In genomic region chr13:110819203-110820014, GRCh38 we compare ENCODE assay signal across 8 cellular contexts.
DNase-seq lines count a peak whose midpoint lies in the region; ATAC-seq, FAIRE-seq and TF ChIP-seq lines count a peak whose summit lies in the region.

No MANE protein-coding gene starts in this region.

- H3K27me3 ChIP-seq in mammary epithelial cell (ENCODE audit: insufficient read depth, low read length) (no peaks in the 10 kb centered on the region), keratinocyte (ENCODE audit: control insufficient read depth, extremely low read depth, insufficient read depth, low read length) (no peaks in the 10 kb centered on the region)

- 39% methylated on average over 16 of the region's 17 CpGs for WGBS in mammary epithelial cell (ENCODE audit: low coverage, missing lambda C conversion rate)

- CTCF ChIA-PET in activated B cell treated with CpG ODN at 0.5 μM for 24 hours (lab: Charles Lee) (interaction anchor here (0.6 to 4.4 kb wide), 11 partner anchors 102 to 364 kb away, joined by 3 to 22 read pairs (median 6); no protein-coding TSS in a partner anchor), mammary epithelial cell (lab: Charles Lee; ENCODE audit: low non-redundant PET) (no interaction called here)

- peak overlapping the region; percentile 13 for H3K4me2 ChIP-seq in mammary epithelial cell (ENCODE audit: insufficient read depth, low read depth, low read length)
- H3K4me2 ChIP-seq in keratinocyte (ENCODE audit: control insufficient read depth, extremely low read depth, insufficient read depth, low read depth, low read length), result peak overlapping the region; percentile 61

- intact Hi-C loops in activated B cell treated with CpG ODN at 0.5 μM for 24 hours (cut with micrococcal nuclease), result loop anchor here (1.0 to 2.0 kb wide), 7 partner anchors 104 to 363 kb away; no protein-coding TSS in a partner anchor
- intact Hi-C loops in mammary epithelial cell (cut with micrococcal nuclease), result loop anchor here (1.0 to 5.0 kb wide), 6 partner anchors 88 to 598 kb away; no protein-coding TSS in a partner anchor

- H3K9me1 ChIP-seq in keratinocyte (ENCODE audit: control insufficient read depth, extremely low read depth, insufficient read depth, low read length), result no peaks in the 10 kb centered on the region

- no peak overlapping the region for H3K4me3 Mint-ChIP-seq in activated B cell treated with CpG ODN at 0.5 μM for 24 hours

- ATAC-seq in HG02678 (IDR thresholded peaks at IDR 0.05; ENCODE audit: unreplicated experiment) (peak; percentile 89), activated B cell treated with CpG ODN at 0.5 μM for 24 hours (ENCODE audit: low read depth) (peak; percentile 92)

- H3K9me3 Mint-ChIP-seq in activated B cell treated with CpG ODN at 0.5 μM for 24 hours, result no peaks in the 10 kb centered on the region

- H3K79me2 ChIP-seq in mammary epithelial cell (ENCODE audit: insufficient read depth, low read length), result no peaks in the 10 kb centered on the region
- H3K79me2 ChIP-seq in keratinocyte (ENCODE audit: control insufficient read depth, insufficient read depth, low read length), result no peaks in the 10 kb centered on the region

- no peak overlapping the region for H3K4me3 ChIP-seq in mammary epithelial cell (replicated peaks in 1 of 3; ENCODE audit: insufficient read depth in 1 of 3, low read depth in 2 of 3, low read length in 3 of 3)
- no peak overlapping the region for H3K4me3 ChIP-seq in keratinocyte (ENCODE audit: control insufficient read depth in 2 of 3, extremely low read depth in 1 of 3, insufficient read depth in 2 of 3, low read depth in 1 of 3, low read length in 3 of 3)

- dilution Hi-C loops in mammary epithelial cell (cut with HindIII; ENCODE audit: low sequenced_read_pairs), result no loop called here
- dilution Hi-C loops in keratinocyte (cut with MboI; ENCODE audit: extremely low pct_ligation_motif_present, low sequenced_read_pairs), result no loop called here

- H3K9me3 ChIP-seq in mammary epithelial cell (replicated peaks; ENCODE audit: insufficient read depth, low read length) (no peaks in the 10 kb centered on the region), keratinocyte (ENCODE audit: control insufficient read depth, low read depth, low read length) (no peaks in the 10 kb centered on the region)

- TF ChIP-seq CTCF in activated B cell treated with CpG ODN at 0.5 μM for 24 hours (IDR thresholded peaks at IDR 0.05) (peak; percentile 67), mammary epithelial cell (conservative IDR thresholded peaks at IDR 0.05 in 1 of 2, IDR thresholded peaks at IDR 0.05 in 1 of 2; ENCODE audit: extremely low read depth in 1 of 2, insufficient read depth in 1 of 2, low read depth in 1 of 2, low read length in 2 of 2) (peak; percentile 95 to 96), keratinocyte (optimal IDR thresholded peaks at IDR 0.05 in 1 of 3, IDR thresholded peaks at IDR 0.05 in 1 of 3, conservative IDR thresholded peaks at IDR 0.05 in 1 of 3; ENCODE audit: extremely low read depth in 1 of 3, insufficient read depth in 2 of 3, low read length in 3 of 3) (peak; percentile 93 to 98 (median 96))

- in situ Hi-C loops in mammary epithelial cell (cut with MboI; ENCODE audit: low sequenced_read_pairs in 2 of 2), result loop anchor here in 1 of 2 donors (10.0 kb wide), 1 partner anchor 225 kb away; no protein-coding TSS in a partner anchor

- peaks cover 3% of the 10 kb centered on the region for H3K4me1 Mint-ChIP-seq in activated B cell treated with CpG ODN at 0.5 μM for 24 hours

- BruUV-seq in mammary epithelial cell (replicated peaks; lab: Mats Ljungman, UMichigan), result no TSS peak

- no peak overlapping the region for H3K27ac Mint-ChIP-seq in activated B cell treated with CpG ODN at 0.5 μM for 24 hours

- H3K9ac ChIP-seq in mammary epithelial cell (ENCODE audit: insufficient read depth, low read length) (no peak overlapping the region), keratinocyte (ENCODE audit: control insufficient read depth, extremely low read depth, insufficient read depth, low read length) (no peak overlapping the region)

- no peaks in the 10 kb centered on the region for H4K20me1 ChIP-seq in mammary epithelial cell (ENCODE audit: insufficient read depth, low read length)
- H4K20me1 ChIP-seq in keratinocyte (ENCODE audit: control insufficient read depth, extremely low read depth, insufficient read depth, low read length), result no peaks in the 10 kb centered on the region

- POLR2A ChIA-PET in activated B cell treated with CpG ODN at 0.5 μM for 24 hours (lab: Charles Lee), result interaction anchor here (0.7 to 1.4 kb wide), 2 partner anchors 94 to 104 kb away, joined by 3 read pairs; no protein-coding TSS in a partner anchor

- H3K27me3 Mint-ChIP-seq in activated B cell treated with CpG ODN at 0.5 μM for 24 hours, result peaks cover 2% of the 10 kb centered on the region

- H3K27ac ChIP-seq in mammary epithelial cell (ENCODE audit: insufficient read depth, low read depth, low read length), result no peak overlapping the region
- H3K27ac ChIP-seq in keratinocyte (ENCODE audit: control insufficient read depth, insufficient read depth, low read length), result no peak overlapping the region

- H3K36me3 ChIP-seq in mammary epithelial cell (ENCODE audit: insufficient read depth, low read length), result no peaks in the 10 kb centered on the region
- H3K36me3 ChIP-seq in keratinocyte (ENCODE audit: control insufficient read depth in 2 of 2, extremely low read depth in 1 of 2, insufficient read depth in 2 of 2, low read length in 2 of 2), result no peaks in the 10 kb centered on the region

- H3K4me1 ChIP-seq in mammary epithelial cell (ENCODE audit: insufficient read depth, low read length) (no peaks in the 10 kb centered on the region), keratinocyte (ENCODE audit: control insufficient read depth, extremely low read depth, insufficient read depth, low read length) (peaks cover 2% of the 10 kb centered on the region)

- H3K36me3 Mint-ChIP-seq in activated B cell treated with CpG ODN at 0.5 μM for 24 hours (ENCODE audit: low read depth), result no peaks in the 10 kb centered on the region

- DNase-seq in NK-92 treated with Interleukin-12 subunit alpha and Interleukin-12 subunit beta, amount 100 ng/mL, for 24 hours (lab: John Stamatoyannopoulos, UW), result peak; percentile 57
- no peak for DNase-seq in NK-92 (lab: John Stamatoyannopoulos, UW; ENCODE audit: unreplicated experiment)
- DNase-seq in NCI-H128 (lab: John Stamatoyannopoulos, UW; ENCODE audit: unreplicated experiment), result peak; percentile 38
- DNase-seq in activated B cell treated with CpG ODN at 0.5 μM for 24 hours, result peak; percentile 64
- peak; percentile 31 for DNase-seq in mammary epithelial cell
- peak; percentile 7 for DNase-seq in keratinocyte (ENCODE audit: low read depth, low spot score)
- DNase-seq in stimulated activated CD4-positive, alpha-beta T cell treated with anti-CD3 and anti-CD28 coated beads, Interleukin-1b, Interleukin-23, amount 100 ng/mL, for 24 hours (ENCODE audit: low read depth in 4 of 4, low spot score in 1 of 4), result peak; percentile 51 to 70 (median 66)

- peak; percentile 75 for FAIRE-seq in keratinocyte (lab: Jason Lieb, UNC)

- H2AFZ ChIP-seq in mammary epithelial cell (ENCODE audit: low read depth, low read length), result no peak overlapping the region
- peak overlapping the region; percentile 67 for H2AFZ ChIP-seq in keratinocyte (ENCODE audit: control insufficient read depth, low read length)
